In the genomic region with DNA sequence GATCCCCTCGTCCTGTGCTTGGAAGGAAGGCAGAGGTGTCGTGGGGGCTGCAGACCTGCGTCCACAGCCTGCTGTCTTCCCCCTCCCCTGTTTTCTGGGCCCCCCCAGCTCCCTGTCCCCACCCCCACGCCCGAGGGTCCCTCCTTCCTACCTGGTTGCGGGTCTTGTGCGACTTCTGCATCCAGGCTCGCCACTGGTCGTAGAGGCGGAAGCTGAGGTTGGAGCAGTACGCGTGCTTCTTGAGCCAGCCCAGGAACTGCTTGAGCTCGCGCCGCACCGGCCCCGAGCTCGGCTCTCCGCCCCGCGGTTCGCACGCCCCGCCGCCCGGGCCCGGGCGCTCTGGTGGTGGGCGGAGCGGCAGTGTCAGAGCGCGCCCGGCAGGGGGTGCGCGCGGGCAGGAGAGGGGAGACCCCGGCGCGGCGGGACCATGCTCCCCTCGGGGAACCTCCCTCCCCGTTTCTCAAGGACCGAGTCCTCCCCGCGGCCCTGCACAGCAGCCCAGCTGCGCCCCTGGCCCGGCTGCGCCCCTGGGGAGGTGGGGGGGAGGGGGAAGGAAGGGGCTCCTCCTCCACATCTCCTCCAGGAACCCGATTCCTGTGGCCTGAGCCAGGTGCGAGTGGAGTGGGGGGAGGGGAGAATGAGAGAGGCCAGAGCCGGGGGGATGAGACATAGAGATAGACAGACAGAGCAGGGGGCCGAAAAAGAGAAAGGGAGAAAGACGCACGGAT, we compare ENCODE assay signal across 8 cellular contexts. TPM values are rescaled to one million over a fixed set of nuclear protein-coding genes. Genes with fewer than 3 reads are reported as not detected.
DNase-seq lines count a peak whose midpoint lies in the region; ATAC-seq, FAIRE-seq and TF ChIP-seq lines count a peak whose summit lies in the region.

No MANE protein-coding gene starts in this region.

- DNase-seq in Ammon's horn (ENCODE audit: low spot score), result peak; percentile 59
- DNase-seq in NCI-H1092 treated with DMSO at 0.1 percent for 48 hours (lab: John Stamatoyannopoulos, UW), result peak; percentile 62
- DNase-seq in UCSD-AML1 (lab: John Stamatoyannopoulos, UW; ENCODE audit: unreplicated experiment), result peak; percentile 80
- DNase-seq in K562 (ENCODE audit: extremely low read depth in 1 of 4, low spot score in 3 of 4), result peak; percentile 85 to 91 (median 90)
- peak; percentile 61 for DNase-seq in small intestine
- DNase-seq in middle frontal gyrus (ENCODE audit: extremely low spot score, low spot score), result no peak

- peak overlapping the region; percentile 30 to 91; a peak in 3 of 4 replicates for H3K9ac ChIP-seq in K562 (ENCODE audit: insufficient read depth in 1 of 2, low read depth in 2 of 2, low read length in 2 of 2)

- H3K79me2 ChIP-seq in K562 (ENCODE audit: control insufficient read depth, insufficient read depth, low read length), result peaks cover 11% of the 10 kb centered on the region

- no peaks in the 10 kb centered on the region for H3K9me1 ChIP-seq in K562 (ENCODE audit: control insufficient read depth, insufficient read depth, low read length)

- no peak for FAIRE-seq in K562 (lab: Jason Lieb, UNC)
- no peak for FAIRE-seq in small intestine (lab: Jason Lieb, UNC)

- WGBS in K562 (ENCODE audit: insufficient coverage, low coverage, missing lambda C conversion rate), result 4% methylated on average over 22 of the region's 54 CpGs
- 1% methylated on average over 34 to 54 of the region's 54 CpGs for WGBS in small intestine, 3 donors

- peak; percentile 58 to 71 for TF ChIP-seq RAD21 in K562 (CRISPR knock-in tag; conservative IDR thresholded peaks at IDR 0.05 in 1 of 2, IDR thresholded peaks at IDR 0.05 in 1 of 2)

- H3K4me1 ChIP-seq in K562 (replicated peaks in 1 of 2; ENCODE audit: control insufficient read depth in 2 of 2, insufficient read depth in 2 of 2, low read length in 2 of 2) (peaks cover 28 to 83% of the 10 kb centered on the region in 2 experiments), small intestine (ENCODE audit: control insufficient read depth in 2 of 2, insufficient read depth in 1 of 2, low read depth in 1 of 2, low read length in 1 of 2) (peaks cover 3 to 11% of the 10 kb centered on the region in 2 donors)

- in situ Hi-C loops in K562 (cut with MboI), result no loop called here

- CTCF ChIA-PET in K562 (lab: Yijun Ruan, JAX; ENCODE audit: low intra/inter-chr PET ratio), result interaction anchor here (0.6 to 1.1 kb wide), 3 partner anchors 82 to 324 kb away, joined by 3 to 5 read pairs (median 3); no protein-coding TSS in a partner anchor

- no peak; the same call in 1 of the 2 replicates for TF ChIP-seq POLR2A in K562 (conservative IDR thresholded peaks at IDR 0.05)

- no peak for TF ChIP-seq EP300 in K562 (IDR thresholded peaks at IDR 0.05; ENCODE audit: low read length)

- peak overlapping the region; percentile 72 for H3K4me2 ChIP-seq in K562 (ENCODE audit: insufficient read depth, low read length)

- H4K20me1 ChIP-seq in K562 (replicated peaks; ENCODE audit: control insufficient read depth, insufficient read depth, low read length), result peaks cover 6% of the 10 kb centered on the region; the same call in 1 of the 2 replicates

- H3K27me3 ChIP-seq in K562 (ENCODE audit: control insufficient read depth in 2 of 2, insufficient read depth in 2 of 2, low read length in 2 of 2) (no peaks in the 10 kb centered on the region), small intestine (ENCODE audit: control insufficient read depth in 2 of 2, insufficient read depth in 2 of 2, low read length in 2 of 2) (peaks cover 0 to 2% of the 10 kb centered on the region in 2 donors)

- H3K4me3 ChIP-seq in K562, result peak overlapping the region; percentile 38
- peak overlapping the region; percentile 55 for H3K4me3 ChIP-seq in iPS-18c (ENCODE audit: insufficient read depth, low read depth, low read length)
- H3K4me3 ChIP-seq in small intestine (ENCODE audit: low read depth in 1 of 2, low read length in 2 of 2), result peak overlapping the region in 1 of 2 donors; percentile 29

- peak overlapping the region; percentile 43; the same call in 2 of the 3 replicates for H3K27ac ChIP-seq in K562 (ENCODE audit: extremely low read depth, low read depth, low read length)
- no peak overlapping the region for H3K27ac ChIP-seq in small intestine (ENCODE audit: low read depth in 1 of 2, low read length in 1 of 2)

- peak; percentile 69 to 92 (median 84) for TF ChIP-seq CTCF in K562 (IDR thresholded peaks at IDR 0.05 in 2 of 3, conservative IDR thresholded peaks at IDR 0.05 in 1 of 3; ENCODE audit: insufficient read depth in 2 of 3, low read depth in 1 of 3, low read length in 3 of 3)

- no TSS peak for BruUV-seq in K562 (replicated peaks; lab: Mats Ljungman, UMichigan)

- H3K36me3 ChIP-seq in K562 (ENCODE audit: control insufficient read depth, insufficient read depth, low read length) (peaks cover 5% of the 10 kb centered on the region; the same call in 2 of the 3 replicates), small intestine (ENCODE audit: control insufficient read depth in 2 of 2, insufficient read depth in 2 of 2, low read length in 2 of 2) (no peaks in the 10 kb centered on the region)

- ATAC-seq in GM19324 (IDR thresholded peaks at IDR 0.05; ENCODE audit: low FRiP score, unreplicated experiment) (peak; percentile 50), K562 (peak; percentile 66)

- POLR2A ChIA-PET in K562 (lab: Yijun Ruan, JAX), result interaction anchor here (0.5 to 2.1 kb wide), 8 partner anchors 10 to 1930 kb away, joined by 3 to 6 read pairs (median 4); no protein-coding TSS in a partner anchor

- no peaks in the 10 kb centered on the region for H3K9me3 ChIP-seq in K562 (replicated peaks; ENCODE audit: control insufficient read depth, insufficient read depth, low read depth, low read length)
- H3K9me3 ChIP-seq in iPS-18c (ENCODE audit: control insufficient read depth, insufficient read depth, low read length), result no peaks in the 10 kb centered on the region
- H3K9me3 ChIP-seq in small intestine (ENCODE audit: control insufficient read depth, low read depth), result no peaks in the 10 kb centered on the region

- intact Hi-C loops in K562 (cut with micrococcal nuclease), result loop anchor here (5.0 to 10.0 kb wide), 4 partner anchors 43 to 251 kb away; a partner anchor contains a TSS

- peak overlapping the region; percentile 71 for H2AFZ ChIP-seq in K562 (ENCODE audit: low read depth, low read length)

RNA-seq across cellular contexts. Expression of a gene that starts 5.7 kb away (rescaled TPM):
- 18.7 and 60.0 TPM in 2 replicates for total RNA-seq in K562 (2011; cell fraction: chromatin; rRNA removed; ENCODE audit: low replicate concordance)
- 56.3 and 62.2 TPM in 2 replicates for total RNA-seq in K562 (2011; cell fraction: nucleolus; rRNA removed)
- total RNA-seq in K562 (2011; cell fraction: nucleoplasm; rRNA removed), result 43.5 and 57.0 TPM in 2 replicates
- total RNA-seq in K562 (2014; rRNA removed) (118 and 136 TPM in 2 replicates), K562 (2014; rRNA removed; fragmentation: Illumina TruSeq; extraction: Trizol) (4.8 and 7.2 TPM in 2 replicates), K562 (2015; rRNA removed; fragmentation: Illumina TruSeq; extraction: Trizol) (17.4 and 17.7 TPM in 2 replicates), K562 (2021) (78.5 and 87.0 TPM in 2 replicates)
- polyA plus RNA-seq in K562 (2011; rRNA removed) (13.8 and 19.2 TPM in 2 replicates), K562 (2014; fragmentation: Illumina TruSeq; extraction: Trizol) (5.7 and 8.4 TPM in 2 replicates), K562 (2014; fragmentation: Nextera tagmentation; extraction: Ambion mirVana) (1 to 10 TPM; 1.9 to 4.7 TPM), K562 (2014; rRNA removed) (102 and 115 TPM in 2 replicates), small intestine (100 to 1,000 TPM in 1 of 3 donors, 10 to 100 TPM in 2; 59.9 to 102 (median 71.8) TPM)
- 34.7 and 78.2 TPM in 2 replicates for polyA plus RNA-seq in K562 (2011; cell fraction: cytosol; rRNA removed)
- polyA plus RNA-seq in K562 (2011; cell fraction: nucleus; rRNA removed), result 180 and 217 TPM in 2 replicates
- 58.6 and 65.4 TPM in 2 replicates for polyA plus RNA-seq in K562 (2012)
- 1.2 and 1.4 TPM in 2 replicates for polyA minus RNA-seq in K562 (2011; rRNA and poly(A)+ RNA removed)
- 11.4 and 17.5 TPM in 2 replicates for polyA minus RNA-seq in K562 (2011; cell fraction: cytosol; rRNA and poly(A)+ RNA removed)
- polyA minus RNA-seq in K562 (2011; cell fraction: nucleus; rRNA and poly(A)+ RNA removed), result 9.3 and 9.8 TPM in 2 replicates

RNA-seq across cellular contexts. Expression of a gene that starts 12.3 kb away (rescaled TPM):
- total RNA-seq in K562 (2011; cell fraction: chromatin; rRNA removed; ENCODE audit: low replicate concordance), result 2.2 TPM in 1 of 2 replicates, not detected in the other
- 0.79 and 2.8 TPM in 2 replicates for total RNA-seq in K562 (2011; cell fraction: nucleolus; rRNA removed)
- 1.1 and 1.8 TPM in 2 replicates for total RNA-seq in K562 (2011; cell fraction: nucleoplasm; rRNA removed)
- total RNA-seq in K562 (2014; rRNA removed) (2.9 and 5.2 TPM in 2 replicates), K562 (2014; rRNA removed; fragmentation: Illumina TruSeq; extraction: Trizol) (0.98 and 1.1 TPM in 2 replicates), K562 (2015; rRNA removed; fragmentation: Illumina TruSeq; extraction: Trizol) (1.5 and 1.6 TPM in 2 replicates), K562 (2021) (3.3 and 5.6 TPM in 2 replicates)
- polyA plus RNA-seq in K562 (2011; rRNA removed) (0.85 and 2.3 TPM in 2 replicates), K562 (2014; fragmentation: Illumina TruSeq; extraction: Trizol) (0.90 and 1.2 TPM in 2 replicates), K562 (2014; fragmentation: Nextera tagmentation; extraction: Ambion mirVana) (1 to 10 TPM; 1.7 to 1.8 TPM), K562 (2014; rRNA removed) (3.6 and 3.9 TPM in 2 replicates), small intestine (10 to 100 TPM in 1 of 3 donors, 1 to 10 TPM in 1, not detected in 1; 6.5 to 22.3 TPM)
- 1.8 and 1.9 TPM in 2 replicates for polyA plus RNA-seq in K562 (2011; cell fraction: cytosol; rRNA removed)
- polyA plus RNA-seq in K562 (2011; cell fraction: nucleus; rRNA removed), result 1.1 and 3.9 TPM in 2 replicates
- polyA plus RNA-seq in K562 (2012), result 3.7 and 4.7 TPM in 2 replicates
- polyA minus RNA-seq in K562 (2011; rRNA and poly(A)+ RNA removed), result not detected in 2 replicates
- 4.5 TPM in 1 of 2 replicates, not detected in the other for polyA minus RNA-seq in K562 (2011; cell fraction: cytosol; rRNA and poly(A)+ RNA removed)
- 0.22 TPM in 1 of 2 replicates, not detected in the other for polyA minus RNA-seq in K562 (2011; cell fraction: nucleus; rRNA and poly(A)+ RNA removed)

RNA-seq across cellular contexts. Expression of a gene that starts 18.4 kb away (rescaled TPM):
- 0.23 TPM in 1 of 2 replicates, not detected in the other for total RNA-seq in K562 (2011; cell fraction: chromatin; rRNA removed; ENCODE audit: low replicate concordance)
- total RNA-seq in K562 (2011; cell fraction: nucleolus; rRNA removed), result 0.33 TPM in 1 of 2 replicates, not detected in the other
- total RNA-seq in K562 (2011; cell fraction: nucleoplasm; rRNA removed), result 1.7 TPM in 1 of 2 replicates, not detected in the other
- total RNA-seq in K562 (2014; rRNA removed), result not detected in 2 replicates
- total RNA-seq in K562 (2014; rRNA removed; fragmentation: Illumina TruSeq; extraction: Trizol), result not detected in 2 replicates
- not detected in 2 replicates for total RNA-seq in K562 (2015; rRNA removed; fragmentation: Illumina TruSeq; extraction: Trizol)
- not detected in 2 replicates for total RNA-seq in K562 (2021)
- not detected in 2 replicates for polyA plus RNA-seq in K562 (2011; rRNA removed)
- polyA plus RNA-seq in K562 (2011; cell fraction: cytosol; rRNA removed), result 0.18 TPM in 1 of 2 replicates, not detected in the other
- polyA plus RNA-seq in K562 (2011; cell fraction: nucleus; rRNA removed), result 0.47 and 1.00 TPM in 2 replicates
- polyA plus RNA-seq in K562 (2012), result 0.10 and 0.48 TPM in 2 replicates
- polyA plus RNA-seq in K562 (2014; fragmentation: Illumina TruSeq; extraction: Trizol), result 0.25 TPM in 1 of 2 replicates, not detected in the other
- not detected for polyA plus RNA-seq in K562 (2014; fragmentation: Nextera tagmentation; extraction: Ambion mirVana)
- 0.37 TPM in 1 of 2 replicates, not detected in the other for polyA plus RNA-seq in K562 (2014; rRNA removed)
- not detected in 2 replicates for polyA minus RNA-seq in K562 (2011; rRNA and poly(A)+ RNA removed)
- not detected in 2 replicates for polyA minus RNA-seq in K562 (2011; cell fraction: cytosol; rRNA and poly(A)+ RNA removed)
- polyA minus RNA-seq in K562 (2011; cell fraction: nucleus; rRNA and poly(A)+ RNA removed), result not detected in 2 replicates
- 1 to 10 TPM in 2 of 3 donors, not detected in 1; 1.6 to 8.5 TPM for polyA plus RNA-seq in small intestine

RNA-seq across cellular contexts. Expression of a gene that starts 22.6 kb away (rescaled TPM):
- total RNA-seq in K562 (2011; cell fraction: chromatin; rRNA removed; ENCODE audit: low replicate concordance), result 157 and 351 TPM in 2 replicates
- total RNA-seq in K562 (2011; cell fraction: nucleolus; rRNA removed), result 427 and 474 TPM in 2 replicates
- 616 and 1,019 TPM in 2 replicates for total RNA-seq in K562 (2011; cell fraction: nucleoplasm; rRNA removed)
- 1,110 and 1,524 TPM in 2 replicates for total RNA-seq in K562 (2014; rRNA removed)
- 1,512 and 1,662 TPM in 2 replicates for total RNA-seq in K562 (2014; rRNA removed; fragmentation: Illumina TruSeq; extraction: Trizol)
- 1,433 and 1,470 TPM in 2 replicates for total RNA-seq in K562 (2015; rRNA removed; fragmentation: Illumina TruSeq; extraction: Trizol)
- 2,028 and 2,215 TPM in 2 replicates for total RNA-seq in K562 (2021)
- polyA plus RNA-seq in K562 (2011; rRNA removed), result 1,733 and 2,197 TPM in 2 replicates
- 4,493 and 4,718 TPM in 2 replicates for polyA plus RNA-seq in K562 (2011; cell fraction: cytosol; rRNA removed)
- polyA plus RNA-seq in K562 (2011; cell fraction: nucleus; rRNA removed), result 1,163 and 1,235 TPM in 2 replicates
- polyA plus RNA-seq in K562 (2012), result 2,878 and 4,513 TPM in 2 replicates
- polyA plus RNA-seq in K562 (2014; fragmentation: Illumina TruSeq; extraction: Trizol), result 2,671 and 2,751 TPM in 2 replicates
- 1,000 to 10,000 TPM; 2,213 to 2,563 TPM for polyA plus RNA-seq in K562 (2014; fragmentation: Nextera tagmentation; extraction: Ambion mirVana)
- polyA plus RNA-seq in K562 (2014; rRNA removed), result 1,690 and 2,247 TPM in 2 replicates
- polyA minus RNA-seq in K562 (2011; rRNA and poly(A)+ RNA removed), result 1,555 and 1,880 TPM in 2 replicates
- 757 and 815 TPM in 2 replicates for polyA minus RNA-seq in K562 (2011; cell fraction: cytosol; rRNA and poly(A)+ RNA removed)
- polyA minus RNA-seq in K562 (2011; cell fraction: nucleus; rRNA and poly(A)+ RNA removed), result 165 and 281 TPM in 2 replicates
- polyA plus RNA-seq in small intestine, result 1,000 to 10,000 TPM in 2 of 3 donors, 100 to 1,000 TPM in 1; 741 to 1,139 (median 1,049) TPM

RNA-seq across cellular contexts. Expression of a gene that starts 36.6 kb away (rescaled TPM):
- total RNA-seq in K562 (2011; cell fraction: chromatin; rRNA removed; ENCODE audit: low replicate concordance), result 91.9 and 173 TPM in 2 replicates
- 110 and 120 TPM in 2 replicates for total RNA-seq in K562 (2011; cell fraction: nucleolus; rRNA removed)
- 109 and 127 TPM in 2 replicates for total RNA-seq in K562 (2011; cell fraction: nucleoplasm; rRNA removed)
- total RNA-seq in K562 (2014; rRNA removed) (133 and 147 TPM in 2 replicates), K562 (2014; rRNA removed; fragmentation: Illumina TruSeq; extraction: Trizol) (48.7 and 66.2 TPM in 2 replicates), K562 (2015; rRNA removed; fragmentation: Illumina TruSeq; extraction: Trizol) (80.5 and 83.3 TPM in 2 replicates), K562 (2021) (114 and 118 TPM in 2 replicates)
- polyA plus RNA-seq in K562 (2011; rRNA removed) (159 and 217 TPM in 2 replicates), K562 (2014; fragmentation: Illumina TruSeq; extraction: Trizol) (191 and 210 TPM in 2 replicates), K562 (2014; fragmentation: Nextera tagmentation; extraction: Ambion mirVana) (10 to 100 TPM; 21.9 to 41.3 TPM), K562 (2014; rRNA removed) (153 and 177 TPM in 2 replicates), small intestine (10 to 100 TPM; 72.3 to 81.3 (median 78.1) TPM)
- 242 and 309 TPM in 2 replicates for polyA plus RNA-seq in K562 (2011; cell fraction: cytosol; rRNA removed)
- polyA plus RNA-seq in K562 (2011; cell fraction: nucleus; rRNA removed), result 149 and 198 TPM in 2 replicates
- 146 and 182 TPM in 2 replicates for polyA plus RNA-seq in K562 (2012)
- polyA minus RNA-seq in K562 (2011; rRNA and poly(A)+ RNA removed), result 64.2 and 93.8 TPM in 2 replicates
- 88.9 and 91.1 TPM in 2 replicates for polyA minus RNA-seq in K562 (2011; cell fraction: cytosol; rRNA and poly(A)+ RNA removed)
- 27.5 and 34.8 TPM in 2 replicates for polyA minus RNA-seq in K562 (2011; cell fraction: nucleus; rRNA and poly(A)+ RNA removed)
